In the genomic region with DNA sequence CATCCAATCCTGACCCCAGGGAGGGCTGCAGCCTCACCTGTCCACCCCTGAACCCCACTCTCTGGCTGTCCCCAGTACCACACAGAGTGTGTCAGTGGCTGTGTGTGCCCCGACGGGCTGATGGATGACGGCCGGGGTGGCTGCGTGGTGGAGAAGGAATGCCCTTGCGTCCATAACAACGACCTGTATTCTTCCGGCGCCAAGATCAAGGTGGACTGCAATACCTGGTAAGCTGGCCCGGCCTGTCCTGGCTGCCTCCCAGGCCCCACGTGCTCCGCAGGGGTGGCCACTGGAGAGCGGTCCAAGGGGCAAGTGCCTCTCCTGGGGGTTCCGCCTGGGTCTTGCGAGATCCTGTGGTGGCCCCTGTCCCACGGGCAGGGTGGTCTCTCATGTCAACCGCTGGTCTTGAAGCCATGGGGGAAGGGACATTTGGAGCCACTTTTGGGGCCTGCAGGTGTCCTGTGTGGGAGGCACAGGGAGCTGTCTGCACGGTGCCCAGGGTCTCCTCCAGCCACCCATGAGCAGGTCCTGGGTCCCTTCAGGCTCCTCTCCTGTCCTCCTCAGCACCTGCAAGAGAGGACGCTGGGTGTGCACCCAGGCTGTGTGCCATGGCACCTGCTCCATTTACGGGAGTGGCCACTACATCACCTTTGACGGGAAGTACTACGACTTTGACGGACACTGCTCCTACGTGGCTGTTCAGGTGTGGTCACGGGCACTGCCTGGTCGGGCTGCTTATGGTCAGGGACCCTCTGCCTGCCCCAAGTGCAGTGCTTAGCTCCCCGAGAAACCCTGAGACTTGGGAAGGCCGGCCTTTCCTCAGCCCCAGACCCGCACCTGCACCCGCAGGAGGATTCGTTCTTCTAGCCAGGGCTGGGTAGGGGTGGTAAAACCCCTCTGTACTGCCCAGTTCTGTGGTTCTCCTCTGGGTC, we compare ENCODE assay signal across 28 cellular contexts. TPM values are rescaled to one million over a fixed set of nuclear protein-coding genes. Genes with fewer than 3 reads are reported as not detected.
DNase-seq lines count a peak whose midpoint lies in the region; ATAC-seq and TF ChIP-seq lines count a peak whose summit lies in the region.
"Had no signal": no experiment of that assay in that cellular context is flagged by ENCODE, and none has a peak within 500 bp of the region (broad histone marks: within the 10 kb centered on the region; RNA-seq: fewer than 3 reads in every experiment).

No MANE protein-coding gene starts in this region.

- H3K4me1 Mint-ChIP-seq in type B pancreatic cell (ENCODE audit: unreplicated experiment): no peaks in the 10 kb centered on the region

- H3K9me3 ChIP-seq in mucosa of descending colon (no peaks in the 10 kb centered on the region), stomach (no peaks in the 10 kb centered on the region)
- H3K9me3 ChIP-seq: adrenal gland, upper lobe of left lung had no signal

- peak; percentile 0 for ATAC-seq in mucosa of descending colon
- ATAC-seq in HG03460 (IDR thresholded peaks at IDR 0.05; ENCODE audit: unreplicated experiment): no peak
- no peak for ATAC-seq in stimulated activated naive CD8-positive, alpha-beta T cell treated with anti-CD3 and anti-CD28 coated beads, Interleukin-15, Interleukin-2, amounts not matched to agents 100 U/mL and 50 U/mL, for 24 hours
- ATAC-seq: GM12878, SK-N-SH treated with all-trans-retinoic acid at 6 μM for 48 hours had no signal

- no peak for TF ChIP-seq EP300 in stomach (IDR thresholded peaks at IDR 0.05)

- TF ChIP-seq CTCF in mucosa of descending colon (IDR thresholded peaks at IDR 0.05) (no peak), stomach (IDR thresholded peaks at IDR 0.05) (no peak), type B pancreatic cell (conservative IDR thresholded peaks at IDR 0.05) (no peak)

- no peak for TF ChIP-seq POLR2A in stomach (IDR thresholded peaks at IDR 0.05)

- peaks cover 0 to 47% (median 0%) of the 10 kb centered on the region in 3 donors for H3K27me3 ChIP-seq in stomach
- H3K27me3 ChIP-seq: adrenal gland, neural progenitor cell, upper lobe of left lung had no signal

- 58 to 75% (median 66%) methylated on average over 24 to 31 of the region's 31 CpGs for WGBS in stomach, 5 donors

- H3K4me3 ChIP-seq in mucosa of descending colon: no peak overlapping the region
- H3K4me3 ChIP-seq in stomach: no peak overlapping the region
- H3K4me3 ChIP-seq: adrenal gland, GM12878, neural progenitor cell, upper lobe of left lung had no signal

- no peaks in the 10 kb centered on the region for H3K36me3 Mint-ChIP-seq in type B pancreatic cell
- H3K36me3 Mint-ChIP-seq: neural progenitor cell had no signal

- no peak overlapping the region for H3K27ac Mint-ChIP-seq in type B pancreatic cell
- H3K27ac Mint-ChIP-seq: neural progenitor cell had no signal

- H3K9me3 Mint-ChIP-seq in type B pancreatic cell: no peaks in the 10 kb centered on the region
- H3K9me3 Mint-ChIP-seq: neural progenitor cell had no signal

- no peak overlapping the region for H3K4me3 Mint-ChIP-seq in type B pancreatic cell
- H3K4me3 Mint-ChIP-seq: neural progenitor cell had no signal

- H3K27me3 Mint-ChIP-seq in type B pancreatic cell: peaks cover 2% of the 10 kb centered on the region

- peak; percentile 30 for DNase-seq in DMS53 (lab: John Stamatoyannopoulos, UW)
- DNase-seq in DMS53 treated with DMSO at 0.1 percent for 48 hours (lab: John Stamatoyannopoulos, UW; ENCODE audit: unreplicated experiment): no peak
- peak; percentile 68 for DNase-seq in cardiac septum (ENCODE audit: low spot score)
- peak in 2 of 3 donors; percentile 27 to 32 for DNase-seq in mucosa of descending colon
- peak; percentile 35 for DNase-seq in stomach
- no peak for DNase-seq in type B pancreatic cell (ENCODE audit: extremely low spot score, unreplicated experiment)
- DNase-seq in stimulated activated naive CD8-positive, alpha-beta T cell treated with anti-CD3 and anti-CD28 coated beads, Interleukin-15, Interleukin-2, amounts not matched to agents 100 U/mL and 50 U/mL, for 24 hours: no peak
- DNase-seq: activated CD4-positive, alpha-beta T cell treated with anti-CD3 and anti-CD28 coated beads for 4 hours; activated CD8-positive, alpha-beta memory T cell treated with anti-CD3 and anti-CD28 coated beads for 24 hours; activated gamma-delta T cell treated with Interleukin-2 at 50 U/mL for 16 hours; activated T-cell treated with anti-CD3 and anti-CD28 coated beads, Interleukin-2, amount 50 U/mL, for 1 hour; effector CD4-positive, alpha-beta T cell; IMR-90; NCI-H1048; NCI-H1694 treated with DMSO at 0.1 percent for 48 hours; NCI-H510A; stimulated activated CD4-positive, alpha-beta T cell treated with anti-CD3 and anti-CD28 coated beads, Interleukin-2, amount 100 ng/mL, for 48 hours had no signal

- intact Hi-C loops in cardiac septum (cut with DNase I) (no loop called here), mucosa of descending colon (cut with DNase I, micrococcal nuclease) (no loop called here), stomach (cut with DNase I; ENCODE audit: low total_unique reads) (no loop called here)

- no peaks in the 10 kb centered on the region for H3K36me3 ChIP-seq in mucosa of descending colon (ENCODE audit: low read depth)
- no peaks in the 10 kb centered on the region for H3K36me3 ChIP-seq in stomach
- H3K36me3 ChIP-seq: adrenal gland, neural progenitor cell, upper lobe of left lung had no signal

- H3K4me1 ChIP-seq in mucosa of descending colon (ENCODE audit: low read depth): no peaks in the 10 kb centered on the region
- no peaks in the 10 kb centered on the region for H3K4me1 ChIP-seq in stomach
- H3K4me1 ChIP-seq: adrenal gland, neural progenitor cell, upper lobe of left lung had no signal

- H3K27ac ChIP-seq in stomach: no peak overlapping the region
- H3K27ac ChIP-seq: 22Rv1, adrenal gland, C4-2B, neural progenitor cell, upper lobe of left lung had no signal

RNA-seq across cellular contexts. Expression of gene MUC2, which starts 11.8 kb away (rescaled TPM):
- total RNA-seq in cardiac septum (0.03 TPM), mucosa of descending colon (1,000 to 10,000 TPM in 2 of 3 donors, 100 to 1,000 TPM in 1; 379 to 1,246 (median 1,109) TPM), stomach (1,000 to 10,000 TPM in 1 of 5 donors, 1 to 10 TPM in 1, under 1 TPM in 3; under 0.01 to 1,040 (median 0.45) TPM), type B pancreatic cell (ENCODE audit: low replicate concordance) (1.5 and 2.7 TPM in 2 replicates)
- polyA plus RNA-seq in stomach: not detected
- total RNA-seq: IMR-90; T-helper 2 cell treated with Interferon-gamma antibody and Interleukin-4, amounts not matched to agents 100 ng/mL and 5 ng/mL, for 36 hours had no signal
- polyA plus RNA-seq: GM12878, IMR-90 had no signal

RNA-seq across cellular contexts. Expression of gene MUC6, which starts 49.9 kb away (rescaled TPM):
- total RNA-seq in cardiac septum (not detected), mucosa of descending colon (not detected), stomach (100 to 1,000 TPM in 2 of 5 donors, 10 to 100 TPM in 2, under 1 TPM in 1; 0.29 to 215 (median 84.4) TPM), type B pancreatic cell (ENCODE audit: low replicate concordance) (0.38 and 0.46 TPM in 2 replicates)
- 100 to 1,000 TPM in 2 of 3 donors, 10 to 100 TPM in 1; 80.3 to 170 (median 150) TPM for polyA plus RNA-seq in stomach
- total RNA-seq: IMR-90; lower leg skin; subcutaneous adipose tissue; T-helper 2 cell treated with Interferon-gamma antibody and Interleukin-4, amounts not matched to agents 100 ng/mL and 5 ng/mL, for 36 hours had no signal
- polyA plus RNA-seq: IMR-90 had no signal

Comparison
In these comparisons a context has a peak if more than half of its experiments do, and no peak if none do; other contexts are left out.
1. DNase-seq: peak in DMS53 (single experiment), cardiac septum (single experiment), mucosa of descending colon (2 of 3) and stomach (single experiment); none in DMS53 treated with DMSO at 0.1 percent for 48 hours (single experiment), type B pancreatic cell (single experiment) and stimulated activated naive CD8-positive, alpha-beta T cell treated with anti-CD3 and anti-CD28 coated beads, Interleukin-15, Interleukin-2, amounts not matched to agents 100 U/mL and 50 U/mL, for 24 hours (single experiment).